1 cellular context compared by ENCODE assay signal in the genomic region with DNA sequence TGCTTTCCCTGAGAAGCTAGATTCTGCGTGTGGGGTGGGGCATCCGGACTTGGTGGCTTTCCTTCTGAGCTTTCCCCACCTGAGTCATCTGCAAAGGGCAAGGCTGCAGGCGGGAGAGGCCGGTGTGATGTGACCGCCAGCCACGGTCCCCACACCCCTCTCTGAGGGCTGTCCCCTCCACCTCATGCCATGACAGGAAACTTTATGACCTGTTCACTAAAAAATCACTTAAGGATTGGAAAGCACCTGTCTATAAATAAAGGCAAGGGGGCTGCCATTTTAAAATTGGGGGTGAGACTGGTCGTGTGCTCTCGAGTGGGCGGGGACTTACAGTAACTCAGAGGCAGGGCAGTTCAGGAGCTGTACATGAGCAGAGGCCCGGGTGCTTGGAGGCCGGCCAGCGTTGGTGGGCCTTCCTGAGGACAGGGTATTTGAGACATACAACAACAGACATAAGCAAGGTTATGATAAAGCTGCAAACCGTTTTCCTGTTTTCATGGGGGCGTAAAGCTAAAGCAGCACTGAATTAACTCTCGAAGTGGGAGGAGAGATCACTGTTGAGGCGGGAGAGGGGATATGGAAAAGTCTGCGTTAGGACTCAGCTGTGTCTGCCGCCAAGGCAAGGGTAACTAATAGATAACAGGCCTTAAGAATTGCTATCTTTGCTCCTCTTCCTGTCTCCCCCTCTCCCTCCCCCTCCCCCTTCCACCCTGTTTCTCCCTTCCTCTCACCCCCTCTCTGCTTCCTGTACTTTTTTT.
TF ChIP-seq lines count a peak whose summit lies in the region.

No MANE protein-coding gene starts in this region.

TF ChIP-seq in K562, 482 proteins besides CTCF, POLR2A, EP300 and RAD21 (continued from another document and continues in another):
- TF ChIP-seq TOE1 (IDR thresholded peaks at IDR 0.05; ENCODE audit: borderline replicate concordance) (peak; percentile 73), TOE1 (CRISPR knock-in tag; IDR thresholded peaks at IDR 0.05; ENCODE audit: borderline replicate concordance, low read depth) (no peak), SMAD2 (IDR thresholded peaks at IDR 0.05; ENCODE audit: low read depth, low read length) (no peak), RFX5 (IDR thresholded peaks at IDR 0.05; ENCODE audit: low read depth, low read length) (0 out of 2 replicates have a peak, but pooled peaks have one; percentile 16), FOXA1 (IDR thresholded peaks at IDR 0.05; ENCODE audit: borderline replicate concordance) (no peak), BMI1 (IDR thresholded peaks at IDR 0.05; ENCODE audit: low read length) (no peak), ZNF347 (CRISPR knock-in tag; IDR thresholded peaks at IDR 0.05; ENCODE audit: low read depth) (no peak), MCM3 (IDR thresholded peaks at IDR 0.05) (no peak), SMAD1 (IDR thresholded peaks at IDR 0.05; ENCODE audit: low read depth, low read length, partially characterized antibody) (peak; percentile 50), SRSF3 (IDR thresholded peaks at IDR 0.05; ENCODE audit: insufficient read depth, low read length) (no peak), ZNF316 (IDR thresholded peaks at IDR 0.05) (no peak), RB1 (IDR thresholded peaks at IDR 0.05; ENCODE audit: low read depth) (no peak; the same call in 1 of the 2 replicates), ZNF274 (IDR thresholded peaks at IDR 0.05; ENCODE audit: borderline replicate concordance, low read depth, low read length) (no peak), ZNF561 (CRISPR knock-in tag; conservative IDR thresholded peaks at IDR 0.05) (no peak), RBM34 (IDR thresholded peaks at IDR 0.05; ENCODE audit: borderline replicate concordance, insufficient read depth, low read length) (no peak), HDGF (IDR thresholded peaks at IDR 0.05) (0 out of 2 replicates have a peak, but pooled peaks have one; percentile 4), ESRRA (IDR thresholded peaks at IDR 0.05; ENCODE audit: borderline replicate concordance, low read depth) (no peak), POLR2G (IDR thresholded peaks at IDR 0.05; ENCODE audit: low read depth, low read length) (peak; percentile 67), SNRNP70 (optimal IDR thresholded peaks at IDR 0.05; ENCODE audit: low read depth, low read length) (no peak), CBX3 (IDR thresholded peaks at IDR 0.05; ENCODE audit: borderline replicate concordance in 1 of 2, low read length in 2 of 2) (peak in 1 of 2 experiments; percentile 44; a peak in 1 of 3 replicates), POLR2H (tag; IDR thresholded peaks at IDR 0.05; ENCODE audit: low read depth) (peak; percentile 89), ZSCAN29 (IDR thresholded peaks at IDR 0.05) (no peak), CHD4 (IDR thresholded peaks at IDR 0.05; ENCODE audit: insufficient read depth, insufficient replicate concordance, low read depth, low read length, poor library complexity, severe bottlenecking) (no peak), MYBL2 (IDR thresholded peaks at IDR 0.05; ENCODE audit: low read depth) (no peak), MYBL2 (CRISPR knock-in tag; IDR thresholded peaks at IDR 0.05; ENCODE audit: borderline replicate concordance) (no peak), NFXL1 (CRISPR knock-in tag; IDR thresholded peaks at IDR 0.05) (0 out of 2 replicates have a peak, but pooled peaks have one; percentile 72), ETV1 (tag; conservative IDR thresholded peaks at IDR 0.05; ENCODE audit: low read depth) (peak; percentile 97), ZNF644 (tag; IDR thresholded peaks at IDR 0.05; ENCODE audit: low read depth) (no peak), FOXA3 (CRISPR knock-in tag; conservative IDR thresholded peaks at IDR 0.05 in 1 of 2, IDR thresholded peaks at IDR 0.05 in 1 of 2) (peak in 1 of 2 experiments; percentile 40; a peak in 1 of 4 replicates), GABPA (tag; conservative IDR thresholded peaks at IDR 0.05; ENCODE audit: low read depth) (peak; percentile 85), ZFPM2 (CRISPR knock-in tag; IDR thresholded peaks at IDR 0.05) (peak; percentile 12; the same call in 1 of the 2 replicates), FOXJ2 (tag; IDR thresholded peaks at IDR 0.05) (0 out of 2 replicates have a peak, but pooled peaks have one; percentile 15)
- TF ChIP-seq, protein P1, sequence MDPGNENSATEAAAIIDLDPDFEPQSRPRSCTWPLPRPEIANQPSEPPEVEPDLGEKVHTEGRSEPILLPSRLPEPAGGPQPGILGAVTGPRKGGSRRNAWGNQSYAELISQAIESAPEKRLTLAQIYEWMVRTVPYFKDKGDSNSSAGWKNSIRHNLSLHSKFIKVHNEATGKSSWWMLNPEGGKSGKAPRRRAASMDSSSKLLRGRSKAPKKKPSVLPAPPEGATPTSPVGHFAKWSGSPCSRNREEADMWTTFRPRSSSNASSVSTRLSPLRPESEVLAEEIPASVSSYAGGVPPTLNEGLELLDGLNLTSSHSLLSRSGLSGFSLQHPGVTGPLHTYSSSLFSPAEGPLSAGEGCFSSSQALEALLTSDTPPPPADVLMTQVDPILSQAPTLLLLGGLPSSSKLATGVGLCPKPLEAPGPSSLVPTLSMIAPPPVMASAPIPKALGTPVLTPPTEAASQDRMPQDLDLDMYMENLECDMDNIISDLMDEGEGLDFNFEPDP (CRISPR knock-in tag; IDR thresholded peaks at IDR 0.05) = no peak
- TF ChIP-seq, protein P2, sequence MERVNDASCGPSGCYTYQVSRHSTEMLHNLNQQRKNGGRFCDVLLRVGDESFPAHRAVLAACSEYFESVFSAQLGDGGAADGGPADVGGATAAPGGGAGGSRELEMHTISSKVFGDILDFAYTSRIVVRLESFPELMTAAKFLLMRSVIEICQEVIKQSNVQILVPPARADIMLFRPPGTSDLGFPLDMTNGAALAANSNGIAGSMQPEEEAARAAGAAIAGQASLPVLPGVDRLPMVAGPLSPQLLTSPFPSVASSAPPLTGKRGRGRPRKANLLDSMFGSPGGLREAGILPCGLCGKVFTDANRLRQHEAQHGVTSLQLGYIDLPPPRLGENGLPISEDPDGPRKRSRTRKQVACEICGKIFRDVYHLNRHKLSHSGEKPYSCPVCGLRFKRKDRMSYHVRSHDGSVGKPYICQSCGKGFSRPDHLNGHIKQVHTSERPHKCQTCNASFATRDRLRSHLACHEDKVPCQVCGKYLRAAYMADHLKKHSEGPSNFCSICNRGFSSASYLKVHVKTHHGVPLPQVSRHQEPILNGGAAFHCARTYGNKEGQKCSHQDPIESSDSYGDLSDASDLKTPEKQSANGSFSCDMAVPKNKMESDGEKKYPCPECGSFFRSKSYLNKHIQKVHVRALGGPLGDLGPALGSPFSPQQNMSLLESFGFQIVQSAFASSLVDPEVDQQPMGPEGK (CRISPR knock-in tag; IDR thresholded peaks at IDR 0.05; ENCODE audit: borderline replicate concordance) = 0 out of 2 replicates have a peak, but pooled peaks have one; percentile 11
- TF ChIP-seq, protein P3, sequence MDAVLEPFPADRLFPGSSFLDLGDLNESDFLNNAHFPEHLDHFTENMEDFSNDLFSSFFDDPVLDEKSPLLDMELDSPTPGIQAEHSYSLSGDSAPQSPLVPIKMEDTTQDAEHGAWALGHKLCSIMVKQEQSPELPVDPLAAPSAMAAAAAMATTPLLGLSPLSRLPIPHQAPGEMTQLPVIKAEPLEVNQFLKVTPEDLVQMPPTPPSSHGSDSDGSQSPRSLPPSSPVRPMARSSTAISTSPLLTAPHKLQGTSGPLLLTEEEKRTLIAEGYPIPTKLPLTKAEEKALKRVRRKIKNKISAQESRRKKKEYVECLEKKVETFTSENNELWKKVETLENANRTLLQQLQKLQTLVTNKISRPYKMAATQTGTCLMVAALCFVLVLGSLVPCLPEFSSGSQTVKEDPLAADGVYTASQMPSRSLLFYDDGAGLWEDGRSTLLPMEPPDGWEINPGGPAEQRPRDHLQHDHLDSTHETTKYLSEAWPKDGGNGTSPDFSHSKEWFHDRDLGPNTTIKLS (IDR thresholded peaks at IDR 0.05; ENCODE audit: borderline replicate concordance, low read depth) = no peak
- TF ChIP-seq, protein P4, sequence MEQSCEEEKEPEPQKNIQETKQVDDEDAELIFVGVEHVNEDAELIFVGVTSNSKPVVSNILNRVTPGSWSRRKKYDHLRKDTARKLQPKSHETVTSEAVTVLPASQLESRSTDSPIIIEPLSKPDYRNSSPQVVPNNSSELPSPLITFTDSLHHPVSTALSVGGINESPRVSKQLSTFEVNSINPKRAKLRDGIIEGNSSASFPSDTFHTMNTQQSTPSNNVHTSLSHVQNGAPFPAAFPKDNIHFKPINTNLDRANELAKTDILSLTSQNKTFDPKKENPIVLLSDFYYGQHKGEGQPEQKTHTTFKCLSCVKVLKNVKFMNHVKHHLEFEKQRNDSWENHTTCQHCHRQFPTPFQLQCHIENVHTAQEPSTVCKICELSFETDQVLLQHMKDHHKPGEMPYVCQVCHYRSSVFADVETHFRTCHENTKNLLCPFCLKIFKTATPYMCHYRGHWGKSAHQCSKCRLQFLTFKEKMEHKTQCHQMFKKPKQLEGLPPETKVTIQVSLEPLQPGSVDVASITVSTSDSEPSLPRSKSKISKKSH (CRISPR knock-in tag; IDR thresholded peaks at IDR 0.05) = no peak
- TF ChIP-seq, protein P5, sequence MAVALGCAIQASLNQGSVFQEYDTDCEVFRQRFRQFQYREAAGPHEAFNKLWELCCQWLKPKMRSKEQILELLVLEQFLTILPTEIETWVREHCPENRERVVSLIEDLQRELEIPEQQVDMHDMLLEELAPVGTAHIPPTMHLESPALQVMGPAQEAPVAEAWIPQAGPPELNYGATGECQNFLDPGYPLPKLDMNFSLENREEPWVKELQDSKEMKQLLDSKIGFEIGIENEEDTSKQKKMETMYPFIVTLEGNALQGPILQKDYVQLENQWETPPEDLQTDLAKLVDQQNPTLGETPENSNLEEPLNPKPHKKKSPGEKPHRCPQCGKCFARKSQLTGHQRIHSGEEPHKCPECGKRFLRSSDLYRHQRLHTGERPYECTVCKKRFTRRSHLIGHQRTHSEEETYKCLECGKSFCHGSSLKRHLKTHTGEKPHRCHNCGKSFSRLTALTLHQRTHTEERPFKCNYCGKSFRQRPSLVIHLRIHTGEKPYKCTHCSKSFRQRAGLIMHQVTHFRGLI (CRISPR knock-in tag; IDR thresholded peaks at IDR 0.05) = no peak
- TF ChIP-seq, protein P6, sequence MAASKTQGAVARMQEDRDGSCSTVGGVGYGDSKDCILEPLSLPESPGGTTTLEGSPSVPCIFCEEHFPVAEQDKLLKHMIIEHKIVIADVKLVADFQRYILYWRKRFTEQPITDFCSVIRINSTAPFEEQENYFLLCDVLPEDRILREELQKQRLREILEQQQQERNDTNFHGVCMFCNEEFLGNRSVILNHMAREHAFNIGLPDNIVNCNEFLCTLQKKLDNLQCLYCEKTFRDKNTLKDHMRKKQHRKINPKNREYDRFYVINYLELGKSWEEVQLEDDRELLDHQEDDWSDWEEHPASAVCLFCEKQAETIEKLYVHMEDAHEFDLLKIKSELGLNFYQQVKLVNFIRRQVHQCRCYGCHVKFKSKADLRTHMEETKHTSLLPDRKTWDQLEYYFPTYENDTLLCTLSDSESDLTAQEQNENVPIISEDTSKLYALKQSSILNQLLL (CRISPR knock-in tag; IDR thresholded peaks at IDR 0.05; ENCODE audit: borderline replicate concordance) = no peak
- TF ChIP-seq, protein P7, sequence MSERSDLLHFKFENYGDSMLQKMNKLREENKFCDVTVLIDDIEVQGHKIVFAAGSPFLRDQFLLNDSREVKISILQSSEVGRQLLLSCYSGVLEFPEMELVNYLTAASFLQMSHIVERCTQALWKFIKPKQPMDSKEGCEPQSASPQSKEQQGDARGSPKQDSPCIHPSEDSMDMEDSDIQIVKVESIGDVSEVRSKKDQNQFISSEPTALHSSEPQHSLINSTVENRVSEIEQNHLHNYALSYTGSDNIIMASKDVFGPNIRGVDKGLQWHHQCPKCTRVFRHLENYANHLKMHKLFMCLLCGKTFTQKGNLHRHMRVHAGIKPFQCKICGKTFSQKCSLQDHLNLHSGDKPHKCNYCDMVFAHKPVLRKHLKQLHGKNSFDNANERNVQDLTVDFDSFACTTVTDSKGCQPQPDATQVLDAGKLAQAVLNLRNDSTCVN (CRISPR knock-in tag; IDR thresholded peaks at IDR 0.05) = no peak
- TF ChIP-seq, protein P8, sequence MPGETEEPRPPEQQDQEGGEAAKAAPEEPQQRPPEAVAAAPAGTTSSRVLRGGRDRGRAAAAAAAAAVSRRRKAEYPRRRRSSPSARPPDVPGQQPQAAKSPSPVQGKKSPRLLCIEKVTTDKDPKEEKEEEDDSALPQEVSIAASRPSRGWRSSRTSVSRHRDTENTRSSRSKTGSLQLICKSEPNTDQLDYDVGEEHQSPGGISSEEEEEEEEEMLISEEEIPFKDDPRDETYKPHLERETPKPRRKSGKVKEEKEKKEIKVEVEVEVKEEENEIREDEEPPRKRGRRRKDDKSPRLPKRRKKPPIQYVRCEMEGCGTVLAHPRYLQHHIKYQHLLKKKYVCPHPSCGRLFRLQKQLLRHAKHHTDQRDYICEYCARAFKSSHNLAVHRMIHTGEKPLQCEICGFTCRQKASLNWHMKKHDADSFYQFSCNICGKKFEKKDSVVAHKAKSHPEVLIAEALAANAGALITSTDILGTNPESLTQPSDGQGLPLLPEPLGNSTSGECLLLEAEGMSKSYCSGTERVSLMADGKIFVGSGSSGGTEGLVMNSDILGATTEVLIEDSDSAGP (CRISPR knock-in tag; IDR thresholded peaks at IDR 0.05) = no peak
- TF ChIP-seq, protein P9, sequence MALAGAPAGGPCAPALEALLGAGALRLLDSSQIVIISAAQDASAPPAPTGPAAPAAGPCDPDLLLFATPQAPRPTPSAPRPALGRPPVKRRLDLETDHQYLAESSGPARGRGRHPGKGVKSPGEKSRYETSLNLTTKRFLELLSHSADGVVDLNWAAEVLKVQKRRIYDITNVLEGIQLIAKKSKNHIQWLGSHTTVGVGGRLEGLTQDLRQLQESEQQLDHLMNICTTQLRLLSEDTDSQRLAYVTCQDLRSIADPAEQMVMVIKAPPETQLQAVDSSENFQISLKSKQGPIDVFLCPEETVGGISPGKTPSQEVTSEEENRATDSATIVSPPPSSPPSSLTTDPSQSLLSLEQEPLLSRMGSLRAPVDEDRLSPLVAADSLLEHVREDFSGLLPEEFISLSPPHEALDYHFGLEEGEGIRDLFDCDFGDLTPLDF (CRISPR knock-in tag; IDR thresholded peaks at IDR 0.05) = peak; percentile 55; the same call in 1 of the 2 replicates
- TF ChIP-seq, protein P10, sequence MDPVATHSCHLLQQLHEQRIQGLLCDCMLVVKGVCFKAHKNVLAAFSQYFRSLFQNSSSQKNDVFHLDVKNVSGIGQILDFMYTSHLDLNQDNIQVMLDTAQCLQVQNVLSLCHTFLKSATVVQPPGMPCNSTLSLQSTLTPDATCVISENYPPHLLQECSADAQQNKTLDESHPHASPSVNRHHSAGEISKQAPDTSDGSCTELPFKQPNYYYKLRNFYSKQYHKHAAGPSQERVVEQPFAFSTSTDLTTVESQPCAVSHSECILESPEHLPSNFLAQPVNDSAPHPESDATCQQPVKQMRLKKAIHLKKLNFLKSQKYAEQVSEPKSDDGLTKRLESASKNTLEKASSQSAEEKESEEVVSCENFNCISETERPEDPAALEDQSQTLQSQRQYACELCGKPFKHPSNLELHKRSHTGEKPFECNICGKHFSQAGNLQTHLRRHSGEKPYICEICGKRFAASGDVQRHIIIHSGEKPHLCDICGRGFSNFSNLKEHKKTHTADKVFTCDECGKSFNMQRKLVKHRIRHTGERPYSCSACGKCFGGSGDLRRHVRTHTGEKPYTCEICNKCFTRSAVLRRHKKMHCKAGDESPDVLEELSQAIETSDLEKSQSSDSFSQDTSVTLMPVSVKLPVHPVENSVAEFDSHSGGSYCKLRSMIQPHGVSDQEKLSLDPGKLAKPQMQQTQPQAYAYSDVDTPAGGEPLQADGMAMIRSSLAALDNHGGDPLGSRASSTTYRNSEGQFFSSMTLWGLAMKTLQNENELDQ (CRISPR knock-in tag; IDR thresholded peaks at IDR 0.05; ENCODE audit: borderline replicate concordance) = no peak
